Comparison of ENCODE assay signal across 18 cellular contexts in genomic region chr6:8437813-8438212, GRCh38. TPM values are rescaled to one million over a fixed set of nuclear protein-coding genes. Genes with fewer than 3 reads are reported as not detected.
DNase-seq lines count a peak whose midpoint lies in the region; ATAC-seq, FAIRE-seq and TF ChIP-seq lines count a peak whose summit lies in the region.
"Had no signal": no experiment of that assay in that cellular context is flagged by ENCODE, and none has a peak within 500 bp of the region (broad histone marks: within the 10 kb centered on the region; RNA-seq: fewer than 3 reads in every experiment).

No MANE protein-coding gene starts in this region.

- ATAC-seq in K562, result no peak

- H3K9ac ChIP-seq in K562 (ENCODE audit: insufficient read depth in 1 of 2, low read depth in 2 of 2, low read length in 2 of 2) (no peak overlapping the region), neural progenitor cell (no peak overlapping the region)
- H3K9ac ChIP-seq: BLaER1 had no signal

- in situ Hi-C loops in K562 (cut with MboI), result loop anchor here (25.0 kb wide), 1 partner anchor 1999 kb away; no protein-coding TSS in a partner anchor

- BruUV-seq in Caco-2 (replicated peaks; lab: Mats Ljungman, UMichigan) (no TSS peak), K562 (replicated peaks; lab: Mats Ljungman, UMichigan) (no TSS peak)

- H3K36me3 ChIP-seq in Caco-2 (ENCODE audit: control insufficient read depth, insufficient read depth, low read length) (no peaks in the 10 kb centered on the region), K562 (ENCODE audit: control insufficient read depth, insufficient read depth, low read length) (peaks cover 4% of the 10 kb centered on the region; the same call in 1 of the 3 replicates), neural progenitor cell (no peaks in the 10 kb centered on the region)
- H3K36me3 ChIP-seq: HAP-1 had no signal

- H3K9me3 Mint-ChIP-seq in T-helper 1 cell treated with Interleukin-12 subunit alpha and Interleukin-12 subunit beta and Interleukin-4 antibody, amounts not matched to agents 30 μg/mL and 1 μg/mL, for 36 hours, result peaks cover 8% of the 10 kb centered on the region
- H3K9me3 Mint-ChIP-seq in Caco-2 (ENCODE audit: unreplicated experiment), result peaks cover 6% of the 10 kb centered on the region
- H3K9me3 Mint-ChIP-seq in neural progenitor cell, result no peaks in the 10 kb centered on the region

- peak overlapping the region; percentile 41 for H3K27ac Mint-ChIP-seq in T-helper 1 cell treated with Interleukin-12 subunit alpha and Interleukin-12 subunit beta and Interleukin-4 antibody, amounts not matched to agents 30 μg/mL and 1 μg/mL, for 36 hours
- H3K27ac Mint-ChIP-seq in Caco-2 (ENCODE audit: unreplicated experiment), result peak overlapping the region; percentile 80
- H3K27ac Mint-ChIP-seq in neural progenitor cell, result peak overlapping the region; percentile 84

- H3K9me3 ChIP-seq in Caco-2 (no peaks in the 10 kb centered on the region), K562 (replicated peaks; ENCODE audit: control insufficient read depth, insufficient read depth, low read depth, low read length) (no peaks in the 10 kb centered on the region), neural progenitor cell (ENCODE audit: low read depth) (no peaks in the 10 kb centered on the region)
- H3K9me3 ChIP-seq: BLaER1, HAP-1 had no signal

- H3F3A ChIP-seq in neural progenitor cell (ENCODE audit: low read depth), result no peaks in the 10 kb centered on the region

- no peak for TF ChIP-seq EP300 in K562 (IDR thresholded peaks at IDR 0.05; ENCODE audit: low read length)

- no peak for TF ChIP-seq POLR2A in K562 (conservative IDR thresholded peaks at IDR 0.05)

- no peaks in the 10 kb centered on the region for H3K27me3 ChIP-seq in Caco-2 (replicated peaks; ENCODE audit: control insufficient read depth, insufficient read depth, low read length)
- no peaks in the 10 kb centered on the region for H3K27me3 ChIP-seq in K562 (ENCODE audit: control insufficient read depth in 2 of 2, insufficient read depth in 2 of 2, low read length in 2 of 2)
- H3K27me3 ChIP-seq in neural progenitor cell, result no peaks in the 10 kb centered on the region
- H3K27me3 ChIP-seq: BLaER1 had no signal

- POLR2A ChIA-PET in Caco-2 (lab: Charles Lee), result interaction anchor here (1.9 kb wide), 1 partner anchor 10 kb away, joined by 5 read pairs; no protein-coding TSS in a partner anchor
- POLR2A ChIA-PET in K562 (lab: Yijun Ruan, JAX), result interaction anchor here (0.8 to 1.2 kb wide), 2 partner anchors 14 to 20 kb away, joined by 3 read pairs; no protein-coding TSS in a partner anchor

- H3K4me1 Mint-ChIP-seq in T-helper 1 cell treated with Interleukin-12 subunit alpha and Interleukin-12 subunit beta and Interleukin-4 antibody, amounts not matched to agents 30 μg/mL and 1 μg/mL, for 36 hours (ENCODE audit: low read depth), result peaks cover 24% of the 10 kb centered on the region
- H3K4me1 Mint-ChIP-seq in Caco-2 (ENCODE audit: low read depth, unreplicated experiment) (peaks cover 48% of the 10 kb centered on the region), neural progenitor cell (peaks cover 23% of the 10 kb centered on the region)

- H4K20me1 ChIP-seq in K562 (replicated peaks; ENCODE audit: control insufficient read depth, insufficient read depth, low read length) (peaks cover 4% of the 10 kb centered on the region; the same call in 1 of the 2 replicates), neural progenitor cell (ENCODE audit: low read depth) (no peaks in the 10 kb centered on the region)
- H4K20me1 ChIP-seq: BLaER1 had no signal

- no peak for TF ChIP-seq RAD21 in K562 (CRISPR knock-in tag; conservative IDR thresholded peaks at IDR 0.05 in 1 of 2, IDR thresholded peaks at IDR 0.05 in 1 of 2)

- no peak overlapping the region for H3K4me3 Mint-ChIP-seq in T-helper 1 cell treated with Interleukin-12 subunit alpha and Interleukin-12 subunit beta and Interleukin-4 antibody, amounts not matched to agents 30 μg/mL and 1 μg/mL, for 36 hours
- H3K4me3 Mint-ChIP-seq in Caco-2 (ENCODE audit: unreplicated experiment), result peak overlapping the region; percentile 90
- H3K4me3 Mint-ChIP-seq in neural progenitor cell, result no peak overlapping the region

- H3K4me2 ChIP-seq in K562 (ENCODE audit: insufficient read depth, low read length), result no peak overlapping the region
- H3K4me2 ChIP-seq in neural progenitor cell, result no peak overlapping the region
- H3K4me2 ChIP-seq: BLaER1 had no signal

- H3K4me1 ChIP-seq in Caco-2 (peaks cover 44% of the 10 kb centered on the region), K562 (replicated peaks in 1 of 2; ENCODE audit: control insufficient read depth in 2 of 2, insufficient read depth in 2 of 2, low read length in 2 of 2) (peaks cover 5 to 11% of the 10 kb centered on the region in 2 experiments), neural progenitor cell (peaks cover 10% of the 10 kb centered on the region)

- H3K4me3 ChIP-seq in Caco-2 (ENCODE audit: low read depth, low read length), result no peak overlapping the region
- no peak overlapping the region for H3K4me3 ChIP-seq in K562
- no peak overlapping the region for H3K4me3 ChIP-seq in neural progenitor cell
- H3K4me3 ChIP-seq: BLaER1, HAP-1 had no signal

- peak overlapping the region; percentile 14; the same call in 1 of the 2 replicates for H2AFZ ChIP-seq in K562 (ENCODE audit: low read depth, low read length)
- no peak overlapping the region for H2AFZ ChIP-seq in neural progenitor cell (replicated peaks)

- peaks cover 4% of the 10 kb centered on the region for H3K36me3 Mint-ChIP-seq in T-helper 1 cell treated with Interleukin-12 subunit alpha and Interleukin-12 subunit beta and Interleukin-4 antibody, amounts not matched to agents 30 μg/mL and 1 μg/mL, for 36 hours (ENCODE audit: low read depth)
- H3K36me3 Mint-ChIP-seq in Caco-2 (ENCODE audit: insufficient read depth, unreplicated experiment), result peaks cover 35% of the 10 kb centered on the region
- H3K36me3 Mint-ChIP-seq in neural progenitor cell, result no peaks in the 10 kb centered on the region

- WGBS in K562 (ENCODE audit: insufficient coverage, low coverage, missing lambda C conversion rate), result 57% methylated on average over 1 of the region's 1 CpG

- TF ChIP-seq CTCF in Caco-2 (IDR thresholded peaks at IDR 0.05; ENCODE audit: insufficient read depth in 1 of 2, low read depth in 1 of 2, low read length in 1 of 2, severe bottlenecking in 1 of 2, unreplicated experiment in 1 of 2) (no peak), K562 (IDR thresholded peaks at IDR 0.05 in 2 of 3, conservative IDR thresholded peaks at IDR 0.05 in 1 of 3; ENCODE audit: insufficient read depth in 2 of 3, low read depth in 1 of 3, low read length in 3 of 3) (no peak), neural progenitor cell (IDR thresholded peaks at IDR 0.05) (no peak)

- DNase-seq in T-helper 1 cell (no peak), Caco-2 (peak; percentile 69 to 82), K562 (ENCODE audit: extremely low read depth in 1 of 4, low spot score in 3 of 4) (no peak), neural progenitor cell (ENCODE audit: low spot score) (no peak), DMS114 treated with DMSO at 0.1 percent for 48 hours (lab: John Stamatoyannopoulos, UW; ENCODE audit: unreplicated experiment) (no peak), NCI-H748 (lab: John Stamatoyannopoulos, UW; ENCODE audit: unreplicated experiment) (no peak), NK-92 (lab: John Stamatoyannopoulos, UW; ENCODE audit: unreplicated experiment) (no peak)
- DNase-seq: DMS153, DMS79 treated with DMSO at 0.1 percent for 48 hours, EL, GDM1 had no signal

- intact Hi-C loops in Caco-2 (cut with micrococcal nuclease; ENCODE audit: unreplicated experiment), result no loop called here
- intact Hi-C loops in K562 (cut with micrococcal nuclease), result loop anchor here (10.0 kb wide), 2 partner anchors 333 to 1987 kb away; partner anchors contain the start of gene EEF1E1

- H3K27ac ChIP-seq in K562 (ENCODE audit: extremely low read depth, low read depth, low read length), result no peak overlapping the region
- no peak overlapping the region for H3K27ac ChIP-seq in neural progenitor cell
- H3K27ac ChIP-seq: 22Rv1, BLaER1 had no signal

- CTCF ChIA-PET in Caco-2 (lab: Charles Lee), result interaction anchor here (1.2 kb wide), 1 partner anchor 219 kb away, joined by 3 read pairs; no protein-coding TSS in a partner anchor
- CTCF ChIA-PET in K562 (lab: Yijun Ruan, JAX; ENCODE audit: low intra/inter-chr PET ratio), result no interaction called here

- no peaks in the 10 kb centered on the region for H3K9me1 ChIP-seq in K562 (ENCODE audit: control insufficient read depth, insufficient read depth, low read length)

- peaks cover 32% of the 10 kb centered on the region for H3K79me2 ChIP-seq in K562 (ENCODE audit: control insufficient read depth, insufficient read depth, low read length)
- peaks cover 24% of the 10 kb centered on the region for H3K79me2 ChIP-seq in neural progenitor cell (ENCODE audit: low read depth)

- H3K27me3 Mint-ChIP-seq in T-helper 1 cell treated with Interleukin-12 subunit alpha and Interleukin-12 subunit beta and Interleukin-4 antibody, amounts not matched to agents 30 μg/mL and 1 μg/mL, for 36 hours (ENCODE audit: low read depth), result no peaks in the 10 kb centered on the region
- no peaks in the 10 kb centered on the region for H3K27me3 Mint-ChIP-seq in Caco-2 (ENCODE audit: insufficient read depth, unreplicated experiment)
- no peaks in the 10 kb centered on the region for H3K27me3 Mint-ChIP-seq in neural progenitor cell (ENCODE audit: insufficient read depth, low read depth)

- no peak for FAIRE-seq in K562 (lab: Jason Lieb, UNC)
- FAIRE-seq: GM12892, GM19239, H1 had no signal

TF ChIP-seq in K562, 482 proteins besides CTCF, POLR2A, EP300 and RAD21 (continues in another document):
- no peak for TF ChIP-seq NR2C1 (IDR thresholded peaks at IDR 0.05)
- TF ChIP-seq NR2C1 (tag; IDR thresholded peaks at IDR 0.05), result no peak

RNA-seq across cellular contexts. Expression of gene SLC35B3, which starts 2.5 kb away (rescaled TPM):
- total RNA-seq in Caco-2 (2022) (38.7 and 41.3 TPM in 2 replicates), K562 (2014; rRNA removed) (9.2 and 10.7 TPM in 2 replicates), K562 (2014; rRNA removed; fragmentation: Illumina TruSeq; extraction: Trizol) (10.3 and 11.5 TPM in 2 replicates), K562 (2015; rRNA removed; fragmentation: Illumina TruSeq; extraction: Trizol) (11.2 and 12.7 TPM in 2 replicates), K562 (2021) (11.0 and 11.3 TPM in 2 replicates), neural progenitor cell (ENCODE audit: low replicate concordance) (6.6 and 8.1 TPM in 2 replicates)
- total RNA-seq in K562 (2011; cell fraction: chromatin; rRNA removed; ENCODE audit: low replicate concordance), result 16.2 and 31.7 TPM in 2 replicates
- 13.7 and 14.7 TPM in 2 replicates for total RNA-seq in K562 (2011; cell fraction: nucleolus; rRNA removed)
- 19.8 and 24.1 TPM in 2 replicates for total RNA-seq in K562 (2011; cell fraction: nucleoplasm; rRNA removed)
- polyA plus RNA-seq in K562 (2011; rRNA removed) (19.0 and 19.1 TPM in 2 replicates), K562 (2014; fragmentation: Illumina TruSeq; extraction: Trizol) (11.4 and 11.8 TPM in 2 replicates), K562 (2014; fragmentation: Nextera tagmentation; extraction: Ambion mirVana) (1 to 10 TPM; 7.6 to 7.8 TPM), K562 (2014; rRNA removed) (14.0 and 14.5 TPM in 2 replicates)
- 3.9 and 9.3 TPM in 2 replicates for polyA plus RNA-seq in K562 (2011; cell fraction: cytosol; rRNA removed)
- polyA plus RNA-seq in K562 (2011; cell fraction: nucleus; rRNA removed), result 15.8 and 27.0 TPM in 2 replicates
- polyA plus RNA-seq in K562 (2012), result 14.7 and 15.7 TPM in 2 replicates
- polyA minus RNA-seq in K562 (2011; rRNA and poly(A)+ RNA removed), result 12.4 and 12.5 TPM in 2 replicates
- polyA minus RNA-seq in K562 (2011; cell fraction: cytosol; rRNA and poly(A)+ RNA removed), result 5.7 and 6.5 TPM in 2 replicates
- polyA minus RNA-seq in K562 (2011; cell fraction: nucleus; rRNA and poly(A)+ RNA removed), result 10.4 and 21.8 TPM in 2 replicates

Comparison
In these comparisons a context has a peak if more than half of its experiments do, and no peak if none do; other contexts are left out.
1. DNase-seq: peak in Caco-2 (2 of 2); none in T-helper 1 cell (0 of 5), K562 (0 of 4), neural progenitor cell (single experiment), DMS114 treated with DMSO at 0.1 percent for 48 hours (single experiment), NCI-H748 (single experiment) and NK-92 (single experiment).
2. Peak in every context shown above with its lines, with median percentiles within 50 percentile points of each other: H3K27ac Mint-ChIP-seq.